In the genomic region with DNA sequence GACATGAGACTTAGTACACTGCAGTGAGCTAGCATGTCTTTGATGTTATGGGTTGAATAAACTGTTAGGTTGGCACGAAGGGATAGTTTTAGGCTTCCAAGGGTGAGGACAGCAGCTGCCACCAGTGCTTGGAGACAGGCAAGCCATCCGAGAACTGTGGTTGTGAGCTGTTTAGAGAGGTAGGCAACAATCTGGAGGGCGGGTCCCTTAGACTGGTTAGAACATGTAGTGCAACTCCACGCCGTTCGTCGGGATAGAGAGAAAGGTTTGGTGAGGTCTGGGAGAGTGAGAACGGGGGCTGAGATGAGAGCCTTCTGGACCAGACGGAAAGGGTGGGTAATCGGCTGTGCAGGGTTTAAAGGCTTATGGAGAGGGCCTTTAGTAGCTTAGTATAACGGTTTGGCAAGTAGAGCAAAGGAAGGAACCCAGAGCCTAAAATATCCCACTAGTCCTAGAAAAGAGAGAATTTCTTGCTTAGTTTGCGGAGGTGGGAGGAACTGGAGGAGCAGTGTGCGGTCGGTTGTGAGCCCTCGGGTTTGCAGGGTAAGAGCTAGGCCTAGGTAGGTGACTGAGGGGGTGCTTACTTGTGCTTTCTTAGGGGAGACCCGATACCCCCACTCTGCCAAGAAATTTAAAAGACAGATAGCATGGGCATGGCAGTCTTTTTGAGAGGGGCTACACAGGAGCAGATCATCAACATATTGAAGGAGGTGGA, we compare ENCODE assay signal across 18 cellular contexts.
DNase-seq lines count a peak whose midpoint lies in the region; ATAC-seq and TF ChIP-seq lines count a peak whose summit lies in the region.
"Had no signal": no experiment of that assay in that cellular context is flagged by ENCODE, and none has a peak within 500 bp of the region (broad histone marks: within the 10 kb centered on the region; RNA-seq: fewer than 3 reads in every experiment).

No MANE protein-coding gene starts in this region.

- H3K36me3 ChIP-seq in gastroesophageal sphincter (peaks cover 0 to 46% of the 10 kb centered on the region in 2 donors), skeletal muscle tissue (ENCODE audit: control insufficient read depth in 3 of 3, insufficient read depth in 3 of 3, low read length in 3 of 3) (peaks cover 9 to 21% (median 19%) of the 10 kb centered on the region in 3 donors), right lobe of liver (peaks cover 0 to 36% (median 14%) of the 10 kb centered on the region in 4 donors)

- DNase-seq in D341Med (ENCODE audit: low spot score) (peak; percentile 45), right lobe of liver (no peak)
- DNase-seq: CD4-positive, alpha-beta memory T cell; DMS53; MM.1S; NCI-H1092; NCI-H146; NCI-H2029 treated with DMSO at 0.1 percent for 48 hours; NCI-H2171 treated with DMSO at 0.1 percent for 48 hours; NCI-H446 treated with DMSO at 0.1 percent for 48 hours; NCI-H69; SHP77 had no signal

- no peak for TF ChIP-seq POLR2A in gastroesophageal sphincter (IDR thresholded peaks at IDR 0.05)
- TF ChIP-seq POLR2A in right lobe of liver (IDR thresholded peaks at IDR 0.05): no peak

- ATAC-seq in gastroesophageal sphincter (no peak), HG03520 (IDR thresholded peaks at IDR 0.05; ENCODE audit: unreplicated experiment) (no peak), HG02571 (IDR thresholded peaks at IDR 0.05; ENCODE audit: unreplicated experiment) (no peak), right lobe of liver (no peak)
- ATAC-seq: A549 had no signal

- H3K4me1 ChIP-seq in gastroesophageal sphincter (peaks cover 5 to 41% (median 6%) of the 10 kb centered on the region in 3 donors), skeletal muscle tissue (ENCODE audit: control insufficient read depth in 3 of 3, insufficient read depth in 3 of 3, low read length in 3 of 3) (peaks cover 14 to 23% (median 18%) of the 10 kb centered on the region in 3 donors), right lobe of liver (no peaks in the 10 kb centered on the region)
- H3K4me1 ChIP-seq: A549 had no signal

- intact Hi-C loops in right lobe of liver (cut with DNase I): no loop called here

- H3K9me3 ChIP-seq in gastroesophageal sphincter: no peaks in the 10 kb centered on the region
- H3K9me3 ChIP-seq in skeletal muscle tissue (ENCODE audit: control insufficient read depth in 3 of 3, low read length in 3 of 3): no peaks in the 10 kb centered on the region
- no peaks in the 10 kb centered on the region for H3K9me3 ChIP-seq in right lobe of liver
- H3K9me3 ChIP-seq: A549 had no signal

- H3K27me3 ChIP-seq in gastroesophageal sphincter (no peaks in the 10 kb centered on the region), skeletal muscle tissue (ENCODE audit: control insufficient read depth in 3 of 3, insufficient read depth in 3 of 3, low read length in 3 of 3) (no peaks in the 10 kb centered on the region), right lobe of liver (no peaks in the 10 kb centered on the region)

- TF ChIP-seq CTCF in gastroesophageal sphincter (IDR thresholded peaks at IDR 0.05) (no peak), right lobe of liver (IDR thresholded peaks at IDR 0.05) (no peak)

- no peak for TF ChIP-seq EP300 in gastroesophageal sphincter (IDR thresholded peaks at IDR 0.05)

- peak overlapping the region in 2 of 3 donors; percentile 42 to 62 for H3K9ac ChIP-seq in skeletal muscle tissue (ENCODE audit: low read depth in 1 of 3, low read length in 3 of 3)

- WGBS in gastroesophageal sphincter (ENCODE audit: low coverage in 1 of 2), 2 donors: 91 to 93% methylated on average over 8 to 16 of the region's 16 CpGs
- WGBS in right lobe of liver (ENCODE audit: insufficient coverage, low coverage, low lambda C conversion rate, missing lambda C conversion rate): 90% methylated on average over 14 of the region's 16 CpGs

- H3K4me3 ChIP-seq in gastroesophageal sphincter (no peak overlapping the region), skeletal muscle tissue (ENCODE audit: low read length in 3 of 3) (peak overlapping the region in 2 of 3 donors; percentile 19 to 24), right lobe of liver (no peak overlapping the region)
- H3K4me3 ChIP-seq: A549 had no signal

- H3K27ac ChIP-seq in angular gyrus (ENCODE audit: low read depth, low read length): peak overlapping the region; percentile 11
- peak overlapping the region in 3 of 4 donors; percentile 60 to 70 (median 68) for H3K27ac ChIP-seq in gastroesophageal sphincter
- peak overlapping the region; percentile 72 for H3K27ac ChIP-seq in skeletal muscle tissue (ENCODE audit: low read depth, low read length)
- H3K27ac ChIP-seq in right lobe of liver: no peak overlapping the region
- H3K27ac ChIP-seq: A549 had no signal

Comparison
In these comparisons a context has a peak if more than half of its experiments do, and no peak if none do; other contexts are left out.
1. H3K27ac ChIP-seq: peak in angular gyrus (single experiment), gastroesophageal sphincter (3 of 4) and skeletal muscle tissue (single experiment); none in right lobe of liver (0 of 3).
2. H3K4me3 ChIP-seq: peak in skeletal muscle tissue (2 of 3); none in gastroesophageal sphincter (0 of 2) and right lobe of liver (0 of 3).